In genomic region chr15:67863442-67863987, GRCh38 we compare ENCODE assay signal across 8 cellular contexts. TPM values are rescaled to one million over a fixed set of nuclear protein-coding genes. Genes with fewer than 3 reads are reported as not detected.
A peak's percentile ranks its signal among the peaks of the same experiment; 100 is the strongest.
DNase-seq lines count a peak whose midpoint lies in the region; ATAC-seq, FAIRE-seq and TF ChIP-seq lines count a peak whose summit lies in the region.

No MANE protein-coding gene starts in this region.

- DNase-seq in AG04449 (ENCODE audit: low read depth, low spot score) (no peak), NCI-H446 treated with DMSO at 0.1 percent for 48 hours (lab: John Stamatoyannopoulos, UW) (peak; percentile 25), coronary artery (ENCODE audit: low spot score) (peak; percentile 83), HepG2 (ENCODE audit: low spot score) (peak; percentile 66)
- peak; percentile 64 to 70 for DNase-seq in activated CD4-positive, alpha-beta T cell treated with anti-CD3 and anti-CD28 coated beads for 4 hours
- peak; percentile 78 for DNase-seq in stimulated activated CD4-positive, alpha-beta T cell treated with anti-CD3 and anti-CD28 coated beads, Interleukin-4, amount 100 ng/mL, for 1 hour

- WGBS in HepG2 (ENCODE audit: low lambda C conversion rate): 21% methylated on average over 11 of the region's 41 CpGs

- ATAC-seq in GM18858 (IDR thresholded peaks at IDR 0.05; ENCODE audit: unreplicated experiment): peak; percentile 44
- peak; percentile 68 for ATAC-seq in HG03196 (IDR thresholded peaks at IDR 0.05; ENCODE audit: unreplicated experiment)
- ATAC-seq in HepG2: peak; percentile 98

- H3K4me1 ChIP-seq in HepG2 (ENCODE audit: insufficient read depth, low read length): peaks cover 34% of the 10 kb centered on the region

- H3K27ac ChIP-seq in coronary artery (peak overlapping the region; percentile 57 to 70), HepG2 (ENCODE audit: extremely low read length, insufficient read depth, low read length) (peak overlapping the region; percentile 53)

- no peaks in the 10 kb centered on the region for H3K79me2 ChIP-seq in HepG2 (ENCODE audit: insufficient read depth, low read length)

- no peak; a peak in 1 of 4 replicates for TF ChIP-seq POLR2A in HepG2 (IDR thresholded peaks at IDR 0.05; ENCODE audit: insufficient read depth in 1 of 2, low read depth in 2 of 2, low read length in 2 of 2)

- POLR2A ChIA-PET in AG04449 (lab: Yijun Ruan, JAX): interaction anchor here (0.6 to 1.0 kb wide), 2 partner anchors 191 to 228 kb away, joined by 3 read pairs; partner anchors contain the start of gene PIAS1
- POLR2A ChIA-PET in HepG2 (lab: Yijun Ruan, JAX): interaction anchor here (0.6 to 2.0 kb wide), 8 partner anchors 11 to 289 kb away, joined by 3 to 9 read pairs (median 4); no protein-coding TSS in a partner anchor

- peak overlapping the region; percentile 76 for H2AFZ ChIP-seq in HepG2 (ENCODE audit: low read length)

- no TSS peak for BruUV-seq in HepG2 (replicated peaks; lab: Mats Ljungman, UMichigan)

- H3K36me3 ChIP-seq in HepG2 (replicated peaks in 1 of 2; ENCODE audit: control insufficient read depth in 1 of 2, insufficient read depth in 2 of 2, low read length in 2 of 2): no peaks in the 10 kb centered on the region

- H3K4me2 ChIP-seq in HepG2 (ENCODE audit: low read depth, low read length): peak overlapping the region; percentile 73

- TF ChIP-seq RAD21 in HepG2 (CRISPR knock-in tag; IDR thresholded peaks at IDR 0.05): peak; percentile 99

- H3K27me3 ChIP-seq in HepG2 (ENCODE audit: control insufficient read depth in 1 of 2, insufficient read depth in 2 of 2, low read length in 2 of 2): no peaks in the 10 kb centered on the region

- peak overlapping the region; percentile 64 for H3K9ac ChIP-seq in HepG2 (ENCODE audit: insufficient read depth, low read depth, low read length)

- in situ Hi-C loops in HepG2 (cut with HindIII; ENCODE audit: extremely low pct_ligation_motif_present, low pct_unique_long_range_greater_than_20kb): loop anchor here (5.0 kb wide), 2 partner anchors 84 to 189 kb away; partner anchors contain the start of gene PIAS1

- peak; percentile 39 for FAIRE-seq in HepG2 (lab: Jason Lieb, UNC)

- H3K9me3 ChIP-seq in HepG2 (ENCODE audit: low read length): no peaks in the 10 kb centered on the region

- TF ChIP-seq EP300 in HepG2 (IDR thresholded peaks at IDR 0.05; ENCODE audit: low read depth in 2 of 2, low read length in 2 of 2) (0 out of 4 replicates have a peak, but pooled peaks of 1 of the 2 experiments have one; percentile 19), HepG2 (CRISPR knock-in tag; IDR thresholded peaks at IDR 0.05; ENCODE audit: borderline replicate concordance) (no peak)

- H4K20me1 ChIP-seq in HepG2 (ENCODE audit: insufficient read depth, low read length): no peaks in the 10 kb centered on the region

- H3K4me3 ChIP-seq in AG04449 (ENCODE audit: low read depth, low read length): peak overlapping the region; percentile 51
- peak overlapping the region; percentile 66 for H3K4me3 ChIP-seq in coronary artery
- peak overlapping the region; percentile 41 to 74 (median 46); a peak in 5 of 6 replicates for H3K4me3 ChIP-seq in HepG2 (replicated peaks in 1 of 3; ENCODE audit: insufficient read depth in 1 of 3, low read depth in 2 of 3, low read length in 3 of 3)

- CTCF ChIA-PET in AG04449 (lab: Yijun Ruan, JAX): interaction anchor here (0.6 to 5.5 kb wide), 65 partner anchors 8 to 391 kb away, joined by 3 to 212 read pairs (median 5); partner anchors contain the start of gene PIAS1
- CTCF ChIA-PET in HepG2 (lab: Yijun Ruan, JAX; ENCODE audit: low intra/inter-chr PET ratio, low total read pairs): interaction anchor here (1.2 to 1.7 kb wide), 3 partner anchors 43 to 291 kb away, joined by 4 to 21 read pairs (median 4); no protein-coding TSS in a partner anchor

- TF ChIP-seq CTCF in AG04449 (IDR thresholded peaks at IDR 0.05; ENCODE audit: insufficient read depth, low read length, missing control alignments) (peak; percentile 92), coronary artery (IDR thresholded peaks at IDR 0.05) (peak; percentile 82), HepG2 (CRISPR knock-in tag; IDR thresholded peaks at IDR 0.05) (peak; percentile 97)

- intact Hi-C loops in HepG2 (cut with micrococcal nuclease; ENCODE audit: unreplicated experiment): loop anchor here (1.0 kb wide), 3 partner anchors 83 to 292 kb away; no protein-coding TSS in a partner anchor

TF ChIP-seq in HepG2, 621 proteins besides CTCF, POLR2A, EP300 and RAD21 (continues in another document):
- TF ChIP-seq NFYC (CRISPR knock-in tag; IDR thresholded peaks at IDR 0.05) (no peak), SALL2 (CRISPR knock-in tag; IDR thresholded peaks at IDR 0.05) (peak; percentile 58; the same call in 1 of the 2 replicates), ZBTB3 (CRISPR knock-in tag; IDR thresholded peaks at IDR 0.05; ENCODE audit: borderline replicate concordance, low read depth) (no peak), PCBP1 (IDR thresholded peaks at IDR 0.05; ENCODE audit: borderline replicate concordance, low read depth, low read length) (no peak), ATF6 (CRISPR knock-in tag; conservative IDR thresholded peaks at IDR 0.05) (0 out of 2 replicates have a peak, but pooled peaks have one; percentile 60), ZNF614 (CRISPR knock-in tag; IDR thresholded peaks at IDR 0.05; ENCODE audit: borderline replicate concordance) (no peak), ONECUT2 (CRISPR knock-in tag; IDR thresholded peaks at IDR 0.05) (0 out of 2 replicates have a peak, but pooled peaks have one; percentile 17)

RNA-seq across cellular contexts. Expression of gene RNU6-1, which starts 23.7 kb away (rescaled TPM):
- under 0.01 TPM in 1 of 2 replicates, not detected in the other for total RNA-seq in HepG2 (2016; rRNA removed; fragmentation: Illumina TruSeq; extraction: Trizol)
- total RNA-seq in HepG2 (2016; cell fraction: cytosol; rRNA removed; fragmentation: Illumina TruSeq; extraction: Trizol; ENCODE audit: low read depth): under 0.01 TPM in 2 replicates
- under 0.01 TPM in 1 of 2 replicates, not detected in the other for total RNA-seq in HepG2 (2016; cell fraction: insoluble cytoplasmic fraction; rRNA removed; fragmentation: Illumina TruSeq; extraction: Trizol)
- total RNA-seq in HepG2 (2016; cell fraction: membrane; rRNA removed; fragmentation: Illumina TruSeq; extraction: Trizol): under 0.01 TPM in 1 of 2 replicates, not detected in the other
- total RNA-seq in HepG2 (2016; cell fraction: nucleus; rRNA removed; fragmentation: Illumina TruSeq; extraction: Trizol): not detected in 2 replicates
- not detected in 2 replicates for polyA plus RNA-seq in HepG2 (2011; rRNA removed)
- polyA plus RNA-seq in HepG2 (2011; cell fraction: cytosol; rRNA removed): not detected in 2 replicates
- not detected in 2 replicates for polyA plus RNA-seq in HepG2 (2011; cell fraction: nucleus; rRNA removed)
- polyA plus RNA-seq in HepG2 (2012): not detected in 2 replicates
- not detected in 2 replicates for polyA plus RNA-seq in HepG2 (2016; cell fraction: cytosol; fragmentation: Illumina TruSeq; extraction: Trizol; ENCODE audit: low read depth)
- not detected in 2 replicates for polyA plus RNA-seq in HepG2 (2016; cell fraction: insoluble cytoplasmic fraction; fragmentation: Illumina TruSeq; extraction: Trizol; ENCODE audit: low read depth)
- polyA plus RNA-seq in HepG2 (2016; cell fraction: membrane; fragmentation: Illumina TruSeq; extraction: Trizol; ENCODE audit: low read depth): not detected in 2 replicates
- polyA plus RNA-seq in HepG2 (2016; cell fraction: nucleus; fragmentation: Illumina TruSeq; extraction: Trizol; ENCODE audit: insufficient read depth, low read depth): not detected in 2 replicates
- under 0.01 TPM in 1 of 2 replicates, not detected in the other for polyA minus RNA-seq in HepG2 (2011; rRNA and poly(A)+ RNA removed; ENCODE audit: low replicate concordance)
- polyA minus RNA-seq in HepG2 (2011; cell fraction: cytosol; rRNA and poly(A)+ RNA removed): under 0.01 TPM in 1 of 2 replicates, not detected in the other
- not detected in 2 replicates for polyA minus RNA-seq in HepG2 (2011; cell fraction: nucleus; rRNA and poly(A)+ RNA removed)

RNA-seq across cellular contexts. Expression of gene SKOR1, which starts 38.2 kb away (rescaled TPM):
- total RNA-seq in HepG2 (2016; rRNA removed; fragmentation: Illumina TruSeq; extraction: Trizol): 0.09 and 0.10 TPM in 2 replicates
- total RNA-seq in HepG2 (2016; cell fraction: cytosol; rRNA removed; fragmentation: Illumina TruSeq; extraction: Trizol; ENCODE audit: low read depth): 0.10 TPM in 1 of 2 replicates, not detected in the other
- 0.09 TPM in 1 of 2 replicates, not detected in the other for total RNA-seq in HepG2 (2016; cell fraction: insoluble cytoplasmic fraction; rRNA removed; fragmentation: Illumina TruSeq; extraction: Trizol)
- total RNA-seq in HepG2 (2016; cell fraction: membrane; rRNA removed; fragmentation: Illumina TruSeq; extraction: Trizol): not detected in 2 replicates
- total RNA-seq in HepG2 (2016; cell fraction: nucleus; rRNA removed; fragmentation: Illumina TruSeq; extraction: Trizol): 0.25 TPM in 1 of 2 replicates, not detected in the other
- polyA plus RNA-seq in HepG2 (2011; rRNA removed): 0.11 and 0.14 TPM in 2 replicates
- 0.04 and 0.09 TPM in 2 replicates for polyA plus RNA-seq in HepG2 (2011; cell fraction: cytosol; rRNA removed)
- polyA plus RNA-seq in HepG2 (2011; cell fraction: nucleus; rRNA removed): 0.96 and 1.0 TPM in 2 replicates
- polyA plus RNA-seq in HepG2 (2012): 0.27 and 0.28 TPM in 2 replicates
- not detected in 2 replicates for polyA plus RNA-seq in HepG2 (2016; cell fraction: cytosol; fragmentation: Illumina TruSeq; extraction: Trizol; ENCODE audit: low read depth)
- 0.05 and 0.14 TPM in 2 replicates for polyA plus RNA-seq in HepG2 (2016; cell fraction: insoluble cytoplasmic fraction; fragmentation: Illumina TruSeq; extraction: Trizol; ENCODE audit: low read depth)
- not detected in 2 replicates for polyA plus RNA-seq in HepG2 (2016; cell fraction: membrane; fragmentation: Illumina TruSeq; extraction: Trizol; ENCODE audit: low read depth)
- polyA plus RNA-seq in HepG2 (2016; cell fraction: nucleus; fragmentation: Illumina TruSeq; extraction: Trizol; ENCODE audit: insufficient read depth, low read depth): 0.35 and 0.36 TPM in 2 replicates
- 0.28 and 0.80 TPM in 2 replicates for polyA minus RNA-seq in HepG2 (2011; rRNA and poly(A)+ RNA removed; ENCODE audit: low replicate concordance)
- polyA minus RNA-seq in HepG2 (2011; cell fraction: cytosol; rRNA and poly(A)+ RNA removed): not detected in 2 replicates
- polyA minus RNA-seq in HepG2 (2011; cell fraction: nucleus; rRNA and poly(A)+ RNA removed): 0.75 and 0.90 TPM in 2 replicates

Comparison
In these comparisons a context has a peak if more than half of its experiments do, and no peak if none do; other contexts are left out.
1. ATAC-seq: peak in every context shown above with its lines; median percentile 98 in HepG2; 68 in HG03196; 44 in GM18858.